In the genomic region with DNA sequence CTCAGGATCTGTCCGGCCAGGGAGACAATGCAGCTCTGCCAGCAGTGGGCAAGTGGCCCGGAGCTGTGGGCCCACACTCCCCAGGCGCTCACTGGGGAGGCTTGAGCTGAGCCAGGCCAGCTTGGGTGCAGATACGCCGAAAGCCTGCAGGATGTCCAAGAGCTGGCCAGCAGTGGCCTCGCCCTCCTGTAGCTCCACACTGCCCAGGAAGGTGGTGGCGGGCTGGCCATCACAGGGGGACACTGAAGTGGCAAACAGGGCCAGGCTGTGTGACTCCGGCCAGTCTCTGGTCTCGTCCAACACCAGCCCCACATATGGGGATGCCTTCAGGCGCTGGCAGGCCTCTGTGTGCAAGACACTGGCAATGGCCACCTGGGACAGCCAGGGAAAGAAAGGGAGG, we compare ENCODE assay signal across 1 cellular context.
TF ChIP-seq lines count a peak whose summit lies in the region.

No MANE protein-coding gene starts in this region.

TF ChIP-seq in SK-N-SH, 30 proteins besides CTCF, POLR2A, EP300 and RAD21 (continued from another document):
- TF ChIP-seq, protein P1, sequence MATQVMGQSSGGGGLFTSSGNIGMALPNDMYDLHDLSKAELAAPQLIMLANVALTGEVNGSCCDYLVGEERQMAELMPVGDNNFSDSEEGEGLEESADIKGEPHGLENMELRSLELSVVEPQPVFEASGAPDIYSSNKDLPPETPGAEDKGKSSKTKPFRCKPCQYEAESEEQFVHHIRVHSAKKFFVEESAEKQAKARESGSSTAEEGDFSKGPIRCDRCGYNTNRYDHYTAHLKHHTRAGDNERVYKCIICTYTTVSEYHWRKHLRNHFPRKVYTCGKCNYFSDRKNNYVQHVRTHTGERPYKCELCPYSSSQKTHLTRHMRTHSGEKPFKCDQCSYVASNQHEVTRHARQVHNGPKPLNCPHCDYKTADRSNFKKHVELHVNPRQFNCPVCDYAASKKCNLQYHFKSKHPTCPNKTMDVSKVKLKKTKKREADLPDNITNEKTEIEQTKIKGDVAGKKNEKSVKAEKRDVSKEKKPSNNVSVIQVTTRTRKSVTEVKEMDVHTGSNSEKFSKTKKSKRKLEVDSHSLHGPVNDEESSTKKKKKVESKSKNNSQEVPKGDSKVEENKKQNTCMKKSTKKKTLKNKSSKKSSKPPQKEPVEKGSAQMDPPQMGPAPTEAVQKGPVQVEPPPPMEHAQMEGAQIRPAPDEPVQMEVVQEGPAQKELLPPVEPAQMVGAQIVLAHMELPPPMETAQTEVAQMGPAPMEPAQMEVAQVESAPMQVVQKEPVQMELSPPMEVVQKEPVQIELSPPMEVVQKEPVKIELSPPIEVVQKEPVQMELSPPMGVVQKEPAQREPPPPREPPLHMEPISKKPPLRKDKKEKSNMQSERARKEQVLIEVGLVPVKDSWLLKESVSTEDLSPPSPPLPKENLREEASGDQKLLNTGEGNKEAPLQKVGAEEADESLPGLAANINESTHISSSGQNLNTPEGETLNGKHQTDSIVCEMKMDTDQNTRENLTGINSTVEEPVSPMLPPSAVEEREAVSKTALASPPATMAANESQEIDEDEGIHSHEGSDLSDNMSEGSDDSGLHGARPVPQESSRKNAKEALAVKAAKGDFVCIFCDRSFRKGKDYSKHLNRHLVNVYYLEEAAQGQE (IDR thresholded peaks at IDR 0.05; ENCODE audit: low read depth, low read length) = no peak
- TF ChIP-seq RFX5 (IDR thresholded peaks at IDR 0.05; ENCODE audit: low read length) (no peak), RXRA (IDR thresholded peaks at IDR 0.05; ENCODE audit: borderline replicate concordance, low read depth) (no peak), JUND (IDR thresholded peaks at IDR 0.05) (no peak), ELF1 (IDR thresholded peaks at IDR 0.05) (no peak), RCOR1 (IDR thresholded peaks at IDR 0.05; ENCODE audit: low read length) (no peak), NFIC (IDR thresholded peaks at IDR 0.05; ENCODE audit: borderline replicate concordance) (no peak), TCF12 (IDR thresholded peaks at IDR 0.05) (no peak)
- TF ChIP-seq, protein P2, sequence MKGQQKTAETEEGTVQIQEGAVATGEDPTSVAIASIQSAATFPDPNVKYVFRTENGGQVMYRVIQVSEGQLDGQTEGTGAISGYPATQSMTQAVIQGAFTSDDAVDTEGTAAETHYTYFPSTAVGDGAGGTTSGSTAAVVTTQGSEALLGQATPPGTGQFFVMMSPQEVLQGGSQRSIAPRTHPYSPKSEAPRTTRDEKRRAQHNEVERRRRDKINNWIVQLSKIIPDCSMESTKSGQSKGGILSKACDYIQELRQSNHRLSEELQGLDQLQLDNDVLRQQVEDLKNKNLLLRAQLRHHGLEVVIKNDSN (IDR thresholded peaks at IDR 0.05; ENCODE audit: borderline replicate concordance, low read depth) = no peak
